14 cellular contexts compared by ENCODE assay signal in genomic region chr12:6464531-6464930, GRCh38. TPM values are rescaled to one million over a fixed set of nuclear protein-coding genes. Genes with fewer than 3 reads are reported as not detected.
A peak's percentile ranks its signal among the peaks of the same experiment; 100 is the strongest.
DNase-seq lines count a peak whose midpoint lies in the region; ATAC-seq and TF ChIP-seq lines count a peak whose summit lies in the region.
"Had no signal": no experiment of that assay in that cellular context is flagged by ENCODE, and none has a peak within 500 bp of the region (broad histone marks: within the 10 kb centered on the region; RNA-seq: fewer than 3 reads in every experiment).

No MANE protein-coding gene starts in this region.

- intact Hi-C loops in lower lobe of right lung (cut with DNase I): no loop called here

- peak overlapping the region; percentile 82 to 87 for H3K4me3 Mint-ChIP-seq in activated T-cell treated with anti-CD3 and anti-CD28 coated beads, Interleukin-2, amount 50 U/mL, for 72 hours
- H3K4me3 Mint-ChIP-seq in activated CD4-positive, alpha-beta memory T cell treated with anti-CD3 and anti-CD28 coated beads, Interleukin-2, amount 10 ng/mL, durations not matched to agents 7 days and 5 days: peak overlapping the region; percentile 36

- POLR2A ChIA-PET in activated CD4-positive, alpha-beta memory T cell treated with anti-CD3 and anti-CD28 coated beads, Interleukin-2, amount 10 ng/mL, durations not matched to agents 7 days and 5 days (lab: Charles Lee): interaction anchor here (1.1 to 7.9 kb wide), 6 partner anchors 12 to 72 kb away, joined by 3 to 215 read pairs (median 36); partner anchors contain the start of genes CD27, GAPDH, MRPL51 and TAPBPL

- H3K36me3 ChIP-seq in lower lobe of right lung (peaks cover 78% of the 10 kb centered on the region), thymus (ENCODE audit: control insufficient read depth, insufficient read depth) (peaks cover 49% of the 10 kb centered on the region)
- H3K36me3 ChIP-seq: ovary had no signal

- H3K27me3 ChIP-seq in lower lobe of right lung (ENCODE audit: low read depth) (no peaks in the 10 kb centered on the region), thymus (ENCODE audit: control insufficient read depth, insufficient read depth) (no peaks in the 10 kb centered on the region)
- H3K27me3 ChIP-seq: ovary, testis had no signal

- CTCF ChIA-PET in activated CD4-positive, alpha-beta memory T cell treated with anti-CD3 and anti-CD28 coated beads, Interleukin-2, amount 10 ng/mL, durations not matched to agents 7 days and 5 days (lab: Charles Lee): interaction anchor here (0.6 to 4.3 kb wide), 20 partner anchors 14 to 500 kb away, joined by 3 to 95 read pairs (median 8); partner anchors contain the start of genes GAPDH, MRPL51 and TAPBPL

- no peak for TF ChIP-seq CTCF in lower lobe of right lung (IDR thresholded peaks at IDR 0.05)

- H3K27me3 Mint-ChIP-seq in activated T-cell treated with anti-CD3 and anti-CD28 coated beads, Interleukin-2, amount 50 U/mL, for 72 hours (ENCODE audit: low read depth): no peaks in the 10 kb centered on the region
- H3K27me3 Mint-ChIP-seq in activated CD4-positive, alpha-beta memory T cell treated with anti-CD3 and anti-CD28 coated beads, Interleukin-2, amount 10 ng/mL, durations not matched to agents 7 days and 5 days: no peaks in the 10 kb centered on the region

- H3K9me3 Mint-ChIP-seq in activated T-cell treated with anti-CD3 and anti-CD28 coated beads, Interleukin-2, amount 50 U/mL, for 72 hours: no peaks in the 10 kb centered on the region
- H3K9me3 Mint-ChIP-seq in activated CD4-positive, alpha-beta memory T cell treated with anti-CD3 and anti-CD28 coated beads, Interleukin-2, amount 10 ng/mL, durations not matched to agents 7 days and 5 days: no peaks in the 10 kb centered on the region

- peak overlapping the region; percentile 46 for H3K27ac ChIP-seq in lower lobe of right lung
- H3K27ac ChIP-seq in thymus (ENCODE audit: low read depth): peak overlapping the region; percentile 91
- H3K27ac ChIP-seq: ovary, testis had no signal

- peaks cover 96% of the 10 kb centered on the region for H3K4me1 Mint-ChIP-seq in activated T-cell treated with anti-CD3 and anti-CD28 coated beads, Interleukin-2, amount 50 U/mL, for 72 hours (ENCODE audit: low read depth)
- peaks cover 93% of the 10 kb centered on the region for H3K4me1 Mint-ChIP-seq in activated CD4-positive, alpha-beta memory T cell treated with anti-CD3 and anti-CD28 coated beads, Interleukin-2, amount 10 ng/mL, durations not matched to agents 7 days and 5 days

- H3K9me3 ChIP-seq in lower lobe of right lung (no peaks in the 10 kb centered on the region), thymus (ENCODE audit: control insufficient read depth) (no peaks in the 10 kb centered on the region)
- H3K9me3 ChIP-seq: ovary, testis had no signal

- H3K27ac Mint-ChIP-seq in activated T-cell treated with anti-CD3 and anti-CD28 coated beads, Interleukin-2, amount 50 U/mL, for 72 hours: peak overlapping the region; percentile 87
- H3K27ac Mint-ChIP-seq in activated CD4-positive, alpha-beta memory T cell treated with anti-CD3 and anti-CD28 coated beads, Interleukin-2, amount 10 ng/mL, durations not matched to agents 7 days and 5 days: peak overlapping the region; percentile 98

- DNase-seq in activated T-cell treated with anti-CD3 and anti-CD28 coated beads, Interleukin-2, amount 50 U/mL, for 72 hours: no peak
- DNase-seq in activated T-cell treated with anti-CD3 and anti-CD28 coated beads for 4 hours: no peak
- DNase-seq in activated CD4-positive, alpha-beta memory T cell treated with anti-CD3 and anti-CD28 coated beads, Interleukin-2, amount 10 ng/mL, durations not matched to agents 7 days and 5 days: no peak
- DNase-seq in lower lobe of right lung: no peak
- no peak for DNase-seq in NCI-H526 (lab: John Stamatoyannopoulos, UW)
- no peak for DNase-seq in GOT3 (lab: John Stamatoyannopoulos, UW)
- DNase-seq: DMS 273 treated with DMSO at 0.1 percent for 48 hours, NCI-H774, ovary, small intestine, testis had no signal

- WGBS in thymus: 96% methylated on average over 8 of the region's 8 CpGs

- H3K4me1 ChIP-seq in lower lobe of right lung: peaks cover 72% of the 10 kb centered on the region
- peaks cover 53% of the 10 kb centered on the region for H3K4me1 ChIP-seq in thymus (ENCODE audit: control insufficient read depth, insufficient read depth, low read length)

- H3K4me3 ChIP-seq in lower lobe of right lung (no peak overlapping the region), thymus (ENCODE audit: low read length) (no peak overlapping the region)
- H3K4me3 ChIP-seq: ovary, testis had no signal

- no peak for ATAC-seq in activated T-cell treated with anti-CD3 and anti-CD28 coated beads, Interleukin-2, amount 50 U/mL, for 72 hours (replicated peaks in 1 of 2)
- ATAC-seq in lower lobe of right lung: no peak
- no peak for ATAC-seq in GM19035 (IDR thresholded peaks at IDR 0.05; ENCODE audit: unreplicated experiment)

- H3K36me3 Mint-ChIP-seq in activated T-cell treated with anti-CD3 and anti-CD28 coated beads, Interleukin-2, amount 50 U/mL, for 72 hours (ENCODE audit: insufficient read depth in 2 of 2): peaks cover 34 to 63% of the 10 kb centered on the region in 2 donors
- H3K36me3 Mint-ChIP-seq in activated CD4-positive, alpha-beta memory T cell treated with anti-CD3 and anti-CD28 coated beads, Interleukin-2, amount 10 ng/mL, durations not matched to agents 7 days and 5 days (ENCODE audit: low read depth): peaks cover 86% of the 10 kb centered on the region

RNA-seq across cellular contexts. Expression of gene VAMP1, which starts 5.9 kb away (rescaled TPM):
- total RNA-seq in activated T-cell treated with anti-CD3 and anti-CD28 coated beads, Interleukin-2, amount 50 U/mL, for 72 hours: 10 to 100 TPM; 51.2 to 53.1 TPM
- total RNA-seq in activated CD4-positive, alpha-beta memory T cell treated with anti-CD3 and anti-CD28 coated beads, Interleukin-2, amount 10 ng/mL, durations not matched to agents 7 days and 5 days: 10 to 100 TPM; 45.1 to 50.9 TPM
- total RNA-seq in lower lobe of right lung: 6.8 TPM
- 17.2 TPM for polyA plus RNA-seq in thymus

RNA-seq across cellular contexts. Expression of gene TAPBPL, which starts 12.7 kb away (rescaled TPM):
- 10 to 100 TPM; 26.0 to 29.6 TPM for total RNA-seq in activated T-cell treated with anti-CD3 and anti-CD28 coated beads, Interleukin-2, amount 50 U/mL, for 72 hours
- 10 to 100 TPM; 45.0 to 49.0 TPM for total RNA-seq in activated CD4-positive, alpha-beta memory T cell treated with anti-CD3 and anti-CD28 coated beads, Interleukin-2, amount 10 ng/mL, durations not matched to agents 7 days and 5 days
- total RNA-seq in lower lobe of right lung: 32.4 TPM
- 28.6 TPM for polyA plus RNA-seq in thymus

RNA-seq across cellular contexts. Expression of gene CD27, which starts 19.8 kb away (rescaled TPM):
- 10 to 100 TPM; 53.1 to 90.5 TPM for total RNA-seq in activated T-cell treated with anti-CD3 and anti-CD28 coated beads, Interleukin-2, amount 50 U/mL, for 72 hours
- 10 to 100 TPM; 39.9 to 43.4 TPM for total RNA-seq in activated CD4-positive, alpha-beta memory T cell treated with anti-CD3 and anti-CD28 coated beads, Interleukin-2, amount 10 ng/mL, durations not matched to agents 7 days and 5 days
- total RNA-seq in lower lobe of right lung: 2.3 TPM
- 75.4 TPM for polyA plus RNA-seq in thymus
- total RNA-seq: lung microvascular endothelial cell had no signal

RNA-seq across cellular contexts. Expression of gene MRPL51, which starts 28.5 kb away (rescaled TPM):
- total RNA-seq in activated T-cell treated with anti-CD3 and anti-CD28 coated beads, Interleukin-2, amount 50 U/mL, for 72 hours: 100 to 1,000 TPM; 170 to 179 TPM
- total RNA-seq in activated CD4-positive, alpha-beta memory T cell treated with anti-CD3 and anti-CD28 coated beads, Interleukin-2, amount 10 ng/mL, durations not matched to agents 7 days and 5 days: 100 to 1,000 TPM; 204 to 208 TPM
- 121 TPM for total RNA-seq in lower lobe of right lung
- 136 TPM for polyA plus RNA-seq in thymus

RNA-seq across cellular contexts. Expression of gene NCAPD2, which starts 29.4 kb away (rescaled TPM):
- total RNA-seq in activated T-cell treated with anti-CD3 and anti-CD28 coated beads, Interleukin-2, amount 50 U/mL, for 72 hours: 100 to 1,000 TPM; 156 to 168 TPM
- 100 to 1,000 TPM; 153 to 156 TPM for total RNA-seq in activated CD4-positive, alpha-beta memory T cell treated with anti-CD3 and anti-CD28 coated beads, Interleukin-2, amount 10 ng/mL, durations not matched to agents 7 days and 5 days
- 32.0 TPM for total RNA-seq in lower lobe of right lung
- polyA plus RNA-seq in thymus: 18.8 TPM

Comparison
In these comparisons a context has a peak if more than half of its experiments do, and no peak if none do; other contexts are left out.
1. RNA of gene CD27, which starts 19.8 kb away (total RNA-seq): 53.1 to 90.5 TPM in activated T-cell treated with anti-CD3 and anti-CD28 coated beads, Interleukin-2, amount 50 U/mL, for 72 hours and 39.9 to 43.4 TPM in activated CD4-positive, alpha-beta memory T cell treated with anti-CD3 and anti-CD28 coated beads, Interleukin-2, amount 10 ng/mL, durations not matched to agents 7 days and 5 days; 2.3 TPM in lower lobe of right lung (single experiment); every median in the first group is over 10 times any median in the second.